ENCODE assay signal across 8 cellular contexts in genomic region chr15:90201150-90201943, GRCh38. TPM values are rescaled to one million over a fixed set of nuclear protein-coding genes. Genes with fewer than 3 reads are reported as not detected.
A peak's percentile ranks its signal among the peaks of the same experiment; 100 is the strongest.
DNase-seq lines count a peak whose midpoint lies in the region; ATAC-seq and TF ChIP-seq lines count a peak whose summit lies in the region.

Gene SEMA4B, plus strand, starts transcription at chr15:90201330. Its CDS starts 249 bp downstream, at chr15:90201579.

- intact Hi-C loops in activated CD8-positive, alpha-beta T cell treated with anti-CD3 and anti-CD28 coated beads for 36 hours (cut with micrococcal nuclease): no loop called here

- no peaks in the 10 kb centered on the region for H3K27me3 Mint-ChIP-seq in activated CD8-positive, alpha-beta T cell treated with anti-CD3 and anti-CD28 coated beads for 36 hours

- peaks cover 20% of the 10 kb centered on the region for H3K4me1 ChIP-seq in effector memory CD4-positive, alpha-beta T cell (ENCODE audit: control insufficient read depth, insufficient read depth, low read length, poor library complexity, severe bottlenecking)
- H3K4me1 ChIP-seq in mesenchymal stem cell (ENCODE audit: control insufficient read depth, insufficient read depth, low read depth, low read length): peaks cover 31% of the 10 kb centered on the region

- peak within 1 kb of the TSS; percentile 56 to 69 for H2BK12ac ChIP-seq in mesenchymal stem cell (ENCODE audit: low read length in 2 of 2)

- CTCF ChIA-PET in activated CD8-positive, alpha-beta T cell treated with anti-CD3 and anti-CD28 coated beads for 36 hours (lab: Charles Lee): interaction anchor here (1.0 to 1.7 kb wide), 7 partner anchors 9 to 100 kb away, joined by 3 to 8 read pairs (median 5); no protein-coding TSS in a partner anchor

- peak within 1 kb of the TSS; percentile 68 to 83 for H3K4ac ChIP-seq in mesenchymal stem cell (ENCODE audit: low read depth in 1 of 2, low read length in 2 of 2)

- H3K4me2 ChIP-seq in mesenchymal stem cell (ENCODE audit: low read length, poor library complexity, severe bottlenecking): peak within 1 kb of the TSS; percentile 93

- H3K23ac ChIP-seq in mesenchymal stem cell (ENCODE audit: low read length in 2 of 2): peak within 1 kb of the TSS; percentile 43 to 98

- no peaks in the 10 kb centered on the region for H3K36me3 ChIP-seq in effector memory CD4-positive, alpha-beta T cell (ENCODE audit: control insufficient read depth, insufficient read depth, low read length)
- H3K36me3 ChIP-seq in mesenchymal stem cell (ENCODE audit: control insufficient read depth in 1 of 2, insufficient read depth in 2 of 2, low read depth in 1 of 2, low read length in 2 of 2): peaks cover 0 to 19% of the 10 kb centered on the region in 2 experiments

- POLR2A ChIA-PET in activated CD8-positive, alpha-beta T cell treated with anti-CD3 and anti-CD28 coated beads for 36 hours (lab: Charles Lee): interaction anchor here (0.6 to 1.6 kb wide), 5 partner anchors 11 to 101 kb away, joined by 3 to 6 read pairs (median 3); partner anchors contain the start of genes CIB1 and GDPGP1

- no peaks in the 10 kb centered on the region for H3K27me3 ChIP-seq in effector memory CD4-positive, alpha-beta T cell (replicated peaks; ENCODE audit: control insufficient read depth, insufficient read depth, low read length, poor library complexity, severe bottlenecking)
- no peaks in the 10 kb centered on the region for H3K27me3 ChIP-seq in mesenchymal stem cell (ENCODE audit: control insufficient read depth in 1 of 2, insufficient read depth in 1 of 2, low read length in 2 of 2)

- WGBS in mesenchymal stem cell: under 1% methylated on average over 65 of the region's 86 CpGs

- peak within 1 kb of the TSS; percentile 96 for H2BK15ac ChIP-seq in mesenchymal stem cell (ENCODE audit: low read depth, poor library complexity, severe bottlenecking)

- peak within 1 kb of the TSS; percentile 71 for H3K27ac ChIP-seq in effector memory CD4-positive, alpha-beta T cell (ENCODE audit: insufficient read depth, low read length, poor library complexity, severe bottlenecking)
- H3K27ac ChIP-seq in mesenchymal stem cell (ENCODE audit: low read length, poor library complexity, severe bottlenecking): no peak within 1 kb of the TSS

- H3K9me3 Mint-ChIP-seq in activated CD8-positive, alpha-beta T cell treated with anti-CD3 and anti-CD28 coated beads for 36 hours: no peaks in the 10 kb centered on the region

- peak within 1 kb of the TSS; percentile 9 to 89 for H3K14ac ChIP-seq in mesenchymal stem cell (ENCODE audit: low read length in 2 of 2)

- peak within 1 kb of the TSS; percentile 93 for H4K8ac ChIP-seq in mesenchymal stem cell (ENCODE audit: low read length)

- peak within 1 kb of the TSS; percentile 71 for H3K27ac Mint-ChIP-seq in activated CD8-positive, alpha-beta T cell treated with anti-CD3 and anti-CD28 coated beads for 36 hours

- H2BK5ac ChIP-seq in mesenchymal stem cell (ENCODE audit: low read depth, low read length, poor library complexity, severe bottlenecking): peak within 1 kb of the TSS; percentile 19

- peak within 1 kb of the TSS; percentile 98 for H4K91ac ChIP-seq in mesenchymal stem cell (ENCODE audit: low read length)

- H2BK120ac ChIP-seq in mesenchymal stem cell (ENCODE audit: low read depth, low read length): peak within 1 kb of the TSS; percentile 83

- H3K36me3 Mint-ChIP-seq in activated CD8-positive, alpha-beta T cell treated with anti-CD3 and anti-CD28 coated beads for 36 hours (ENCODE audit: low read depth): no peaks in the 10 kb centered on the region

- DNase-seq in AG08396 (ENCODE audit: low spot score): peak; percentile 92
- peak; percentile 42 for DNase-seq in NCI-H526 treated with DMSO at 0.1 percent for 48 hours (lab: John Stamatoyannopoulos, UW)
- peak; percentile 76 for DNase-seq in activated CD8-positive, alpha-beta T cell treated with anti-CD3 and anti-CD28 coated beads for 36 hours
- DNase-seq in effector memory CD4-positive, alpha-beta T cell: peak; percentile 47 to 69 (median 59)
- DNase-seq in mesenchymal stem cell: peak; percentile 63
- peak; percentile 44 for DNase-seq in stimulated activated CD8-positive, alpha-beta memory T cell treated with anti-CD3 and anti-CD28 coated beads, Interleukin-12 subunit alpha, Interleukin-12 subunit beta, amount 100 ng/mL, for 24 hours (ENCODE audit: extremely low read depth)

- H2AFZ ChIP-seq in mesenchymal stem cell (ENCODE audit: low read depth, low read length): peak within 1 kb of the TSS; percentile 86

- H3K4me1 Mint-ChIP-seq in activated CD8-positive, alpha-beta T cell treated with anti-CD3 and anti-CD28 coated beads for 36 hours (ENCODE audit: low read depth): peaks cover 15% of the 10 kb centered on the region

- peaks cover 47% of the 10 kb centered on the region for H3K79me1 ChIP-seq in mesenchymal stem cell (replicated peaks; ENCODE audit: low read length, poor library complexity, severe bottlenecking)

- no peak for TF ChIP-seq CTCF in activated CD8-positive, alpha-beta T cell treated with anti-CD3 and anti-CD28 coated beads for 36 hours (IDR thresholded peaks at IDR 0.05)

- H3K9ac ChIP-seq in mesenchymal stem cell (ENCODE audit: low read length): peak within 1 kb of the TSS; percentile 86

- H3K4me3 ChIP-seq in effector memory CD4-positive, alpha-beta T cell (ENCODE audit: insufficient read depth, low read depth, low read length, poor library complexity, severe bottlenecking): peak within 1 kb of the TSS; percentile 94
- H3K4me3 ChIP-seq in mesenchymal stem cell (ENCODE audit: insufficient read depth in 1 of 2, low read depth in 1 of 2, low read length in 2 of 2): peak within 1 kb of the TSS; percentile 92 to 97

- peak within 1 kb of the TSS; percentile 76 for H3K4me3 Mint-ChIP-seq in activated CD8-positive, alpha-beta T cell treated with anti-CD3 and anti-CD28 coated beads for 36 hours

- ATAC-seq in GM18867 (IDR thresholded peaks at IDR 0.05; ENCODE audit: unreplicated experiment) (peak; percentile 80), HG03095 (IDR thresholded peaks at IDR 0.05; ENCODE audit: unreplicated experiment) (peak; percentile 86)
- peak; percentile 92 for ATAC-seq in activated CD8-positive, alpha-beta T cell treated with anti-CD3 and anti-CD28 coated beads for 36 hours

- peak within 1 kb of the TSS; percentile 62 to 96 for H3K18ac ChIP-seq in mesenchymal stem cell (ENCODE audit: low read depth in 1 of 2, low read length in 2 of 2)

- H3K9me3 ChIP-seq in effector memory CD4-positive, alpha-beta T cell (ENCODE audit: control insufficient read depth, low read length): no peaks in the 10 kb centered on the region
- no peaks in the 10 kb centered on the region for H3K9me3 ChIP-seq in mesenchymal stem cell (ENCODE audit: control insufficient read depth, low read length)

- no peak within 1 kb of the TSS for H2AK5ac ChIP-seq in mesenchymal stem cell (ENCODE audit: low read length, severe bottlenecking)

RNA-seq across cellular contexts. Expression of gene SEMA4B, which starts in this region (rescaled TPM):
- 1 to 10 TPM; 5.3 to 6.2 TPM for total RNA-seq in activated CD8-positive, alpha-beta T cell treated with anti-CD3 and anti-CD28 coated beads for 36 hours
- 21.4 TPM for polyA plus RNA-seq in mesenchymal stem cell (2013, experiment 1 of 2)
- 22.7 TPM for polyA plus RNA-seq in mesenchymal stem cell (2013, experiment 2 of 2)

Comparison
In these comparisons a context has a peak if more than half of its experiments do, and no peak if none do; other contexts are left out.
1. DNase-seq: peak in every context shown above with its lines; median percentile 92 in AG08396; 76 in activated CD8-positive, alpha-beta T cell treated with anti-CD3 and anti-CD28 coated beads for 36 hours; 63 in mesenchymal stem cell; 59 in effector memory CD4-positive, alpha-beta T cell; 44 in stimulated activated CD8-positive, alpha-beta memory T cell treated with anti-CD3 and anti-CD28 coated beads, Interleukin-12 subunit alpha, Interleukin-12 subunit beta, amount 100 ng/mL, for 24 hours; 42 in NCI-H526 treated with DMSO at 0.1 percent for 48 hours.